Comparison of ENCODE assay signal across 7 cellular contexts in genomic region chr6:5850848-5851255, GRCh38.
A peak's percentile ranks its signal among the peaks of the same experiment; 100 is the strongest.
DNase-seq lines count a peak whose midpoint lies in the region; ATAC-seq, FAIRE-seq and TF ChIP-seq lines count a peak whose summit lies in the region.

No MANE protein-coding gene starts in this region.

- TF ChIP-seq CTCF in gastrocnemius medialis (IDR thresholded peaks at IDR 0.05 in 4 of 5, conservative IDR thresholded peaks at IDR 0.05 in 1 of 5): no peak

- in situ Hi-C loops in gastrocnemius medialis (cut with MboI; ENCODE audit: low sequenced_read_pairs in 4 of 4): no loop called here

- intact Hi-C loops in Right ventricle myocardium superior (cut with DNase I): no loop called here
- intact Hi-C loops in gastrocnemius medialis (cut with DNase I; ENCODE audit: low total_unique reads): no loop called here

- no peaks in the 10 kb centered on the region for H3K9me3 ChIP-seq in KOPT-K1 (ENCODE audit: insufficient read depth, low read length, poor library complexity, severe bottlenecking)
- H3K9me3 ChIP-seq in gastrocnemius medialis: no peaks in the 10 kb centered on the region

- ATAC-seq in GM21529 (IDR thresholded peaks at IDR 0.05; ENCODE audit: unreplicated experiment) (peak; percentile 24), Right ventricle myocardium superior (ENCODE audit: poor library complexity) (peak; percentile 47), gastrocnemius medialis (peak; percentile 14 to 22)

- peaks cover 9 to 16% (median 14%) of the 10 kb centered on the region in 3 donors for H3K27me3 ChIP-seq in gastrocnemius medialis

- H3K36me3 ChIP-seq in KOPT-K1 (ENCODE audit: insufficient read depth, low read length): no peaks in the 10 kb centered on the region
- no peaks in the 10 kb centered on the region for H3K36me3 ChIP-seq in gastrocnemius medialis

- no peak for FAIRE-seq in frontal cortex (lab: Jason Lieb, UNC)

- H3K4me3 ChIP-seq in gastrocnemius medialis: peak overlapping the region in 3 of 4 donors; percentile 1 to 50 (median 37)

- no peaks in the 10 kb centered on the region for H3K4me1 ChIP-seq in gastrocnemius medialis

- no peak for TF ChIP-seq POLR2A in gastrocnemius medialis (IDR thresholded peaks at IDR 0.05)

- DNase-seq in Right ventricle myocardium superior (no peak), gastrocnemius medialis (no peak), cerebellar nuclear complex (lab: John Stamatoyannopoulos, UW) (no peak), frontal cortex (ENCODE audit: low spot score in 2 of 2) (no peak), MV-4-11 (lab: John Stamatoyannopoulos, UW) (no peak)

- H3K27ac ChIP-seq in KOPT-K1 (ENCODE audit: low read depth, low read length, poor library complexity, severe bottlenecking): peak overlapping the region; percentile 6
- H3K27ac ChIP-seq in gastrocnemius medialis: no peak overlapping the region
